Comparison of ENCODE assay signal across 33 cellular contexts in the genomic region with DNA sequence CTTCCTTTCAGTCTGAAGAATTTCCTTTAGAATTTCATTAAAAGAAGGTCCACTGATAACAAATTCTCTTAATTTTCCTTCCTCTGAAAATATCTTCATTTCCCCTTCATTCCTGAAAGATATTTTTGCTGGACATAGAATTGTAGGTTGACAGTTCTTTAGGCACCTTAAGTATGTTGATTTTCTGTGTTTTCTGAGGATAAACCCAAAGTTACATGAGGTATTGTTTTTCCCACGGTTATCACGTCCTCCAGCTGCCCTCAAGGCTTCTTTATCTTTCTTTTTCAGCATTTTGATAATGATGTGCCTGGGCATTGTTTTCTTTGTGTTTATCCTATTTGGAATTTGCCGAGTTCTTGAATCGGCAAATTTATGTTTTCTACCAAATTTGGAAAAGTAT.
"Had no signal": no experiment of that assay in that cellular context is flagged by ENCODE, and none has a peak within 500 bp of the region (broad histone marks: within the 10 kb centered on the region; RNA-seq: fewer than 3 reads in every experiment).

No MANE protein-coding gene starts in this region.

- ATAC-seq: naive thymus-derived CD8-positive, alpha-beta T cell; natural killer cell treated with Interleukin-12 subunit alpha and Interleukin-12 subunit beta and Interleukin-15 and Interleukin-18, amount 100 ng/mL, for 72 hours; sciatic nerve; stimulated activated memory B cell treated with anti-CD40 and anti-IgM and Interleukin-4, amounts not matched to agents 10 μg/mL and 1 μg/mL and 100 μg/mL, for 72 hours; stimulated activated naive CD8-positive, alpha-beta T cell treated with anti-CD3 and anti-CD28 coated beads, Interleukin-15, amount 100 ng/mL, for 72 hours; stimulated activated naive CD8-positive, alpha-beta T cell treated with anti-CD3 and anti-CD28 coated beads, Interleukin-15, Interleukin-2, amounts not matched to agents 100 U/mL and 50 U/mL, for 24 hours; upper lobe of right lung had no signal

- H3K9ac ChIP-seq: parathyroid adenoma had no signal

- DNase-seq: naive B cell; naive thymus-derived CD8-positive, alpha-beta T cell; nephron progenitor cell; occipital lobe; ovary; posterior cingulate gyrus; retina; spleen; stimulated activated CD4-positive, alpha-beta T cell treated with anti-CD3 and anti-CD28 coated beads, Interleukin-12 subunit alpha, Interleukin-12 subunit beta, amount 100 ng/mL, for 4 hours; stimulated activated CD4-positive, alpha-beta T cell treated with anti-CD3 and anti-CD28 coated beads, Interleukin-1b, Interleukin-23, amount 100 ng/mL, for 48 hours; stimulated activated CD4-positive, alpha-beta T cell treated with anti-CD3 and anti-CD28 coated beads, Interleukin-4, amount 100 ng/mL, for 1 hour; stimulated activated CD4-positive, alpha-beta T cell treated with anti-CD3 and anti-CD28 coated beads, Interleukin-4, amount 100 ng/mL, for 4 hours; stimulated activated CD8-positive, alpha-beta memory T cell treated with anti-CD3 and anti-CD28 coated beads, Interleukin-4, amount 100 ng/mL, for 48 hours; stimulated activated naive CD4-positive, alpha-beta T cell; stimulated activated naive CD8-positive, alpha-beta T cell treated with anti-CD3 and anti-CD28 coated beads, Interleukin-15, amount 100 ng/mL, for 72 hours; stimulated activated naive CD8-positive, alpha-beta T cell treated with anti-CD3 and anti-CD28 coated beads, Interleukin-15, Interleukin-2, amounts not matched to agents 100 U/mL and 50 U/mL, for 24 hours; substantia nigra; testis; tibial artery; transverse colon; upper lobe of right lung; uterus had no signal

- H3K36me3 Mint-ChIP-seq: type B pancreatic cell had no signal

- H3K4me1 Mint-ChIP-seq: naive B cell; naive thymus-derived CD8-positive, alpha-beta T cell; neural crest cell; stimulated activated memory B cell treated with anti-CD40 and anti-IgM and Interleukin-4, amounts not matched to agents 10 μg/mL and 1 μg/mL and 100 μg/mL, for 72 hours; stimulated activated naive CD8-positive, alpha-beta T cell treated with anti-CD3 and anti-CD28 coated beads, Interleukin-15, amount 100 ng/mL, for 72 hours had no signal

- H3K27ac ChIP-seq: ovary, parathyroid adenoma, right atrium auricular region, skin epidermis, spleen, suprapubic skin, testis, tibial artery, transverse colon, upper lobe of right lung, uterus had no signal

- H3K27me3 ChIP-seq: ovary, right atrium auricular region, spleen, testis, upper lobe of right lung, uterus had no signal

- H3K4me3 Mint-ChIP-seq: naive B cell; naive thymus-derived CD8-positive, alpha-beta T cell; natural killer cell treated with Interleukin-12 subunit alpha and Interleukin-12 subunit beta and Interleukin-15 and Interleukin-18, amount 100 ng/mL, for 72 hours; nephron progenitor cell; neural crest cell; stimulated activated memory B cell treated with anti-CD40 and anti-IgM and Interleukin-4, amounts not matched to agents 10 μg/mL and 1 μg/mL and 100 μg/mL, for 72 hours; stimulated activated naive CD8-positive, alpha-beta T cell treated with anti-CD3 and anti-CD28 coated beads, Interleukin-15, amount 100 ng/mL, for 72 hours; type B pancreatic cell had no signal

- H3K4me3 ChIP-seq: ovary, right atrium auricular region, skin epidermis, smooth muscle cell, spleen, suprapubic skin, testis, tibial artery, transverse colon, upper lobe of right lung, uterus had no signal

- H3K36me3 ChIP-seq: ovary, right atrium auricular region, spleen, suprapubic skin, tibial artery, transverse colon, upper lobe of right lung, uterus had no signal

- H3K79me2 ChIP-seq: parathyroid adenoma had no signal

- H3K27ac Mint-ChIP-seq: naive B cell; natural killer cell treated with Interleukin-12 subunit alpha and Interleukin-12 subunit beta and Interleukin-15 and Interleukin-18, amount 100 ng/mL, for 72 hours; nephron progenitor cell; progenitor cell of endocrine pancreas; stimulated activated memory B cell treated with anti-CD40 and anti-IgM and Interleukin-4, amounts not matched to agents 10 μg/mL and 1 μg/mL and 100 μg/mL, for 72 hours; type B pancreatic cell had no signal

- H3K9me3 ChIP-seq: ovary, testis, transverse colon, upper lobe of right lung, uterus had no signal

- H3K4me2 ChIP-seq: smooth muscle cell had no signal

- H3K27me3 Mint-ChIP-seq: stimulated activated naive CD8-positive, alpha-beta T cell treated with anti-CD3 and anti-CD28 coated beads, Interleukin-15, amount 100 ng/mL, for 72 hours had no signal

- H2AFZ ChIP-seq: parathyroid adenoma had no signal

- H3K4me1 ChIP-seq: parathyroid adenoma, right atrium auricular region, spleen, suprapubic skin, testis, tibial artery, transverse colon, upper lobe of right lung, uterus had no signal
